Comparison of ENCODE assay signal across 1 cellular context in the genomic region with DNA sequence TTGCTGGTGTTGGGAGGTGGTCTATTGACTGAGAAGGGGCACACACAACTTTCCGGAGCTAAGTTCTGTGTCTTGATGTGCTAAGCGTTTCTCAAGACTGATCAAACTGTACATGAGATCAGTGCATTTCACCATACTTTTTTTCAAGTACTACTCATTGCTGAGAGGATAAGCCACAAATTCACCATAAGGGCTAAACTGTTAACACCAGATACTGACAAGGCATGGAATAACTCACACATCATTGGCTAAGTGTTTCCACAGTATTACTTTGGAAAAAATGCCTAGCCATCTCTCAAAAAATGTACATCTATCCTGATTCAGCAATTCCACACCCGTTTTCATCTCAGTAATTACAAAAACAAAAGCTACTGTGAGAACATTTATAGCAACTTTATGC.
TF ChIP-seq lines count a peak whose summit lies in the region.

No MANE protein-coding gene starts in this region.

TF ChIP-seq in GM23338, 12 proteins besides CTCF, POLR2A, EP300 and RAD21 (continued from another document):
- TF ChIP-seq, protein P1, sequence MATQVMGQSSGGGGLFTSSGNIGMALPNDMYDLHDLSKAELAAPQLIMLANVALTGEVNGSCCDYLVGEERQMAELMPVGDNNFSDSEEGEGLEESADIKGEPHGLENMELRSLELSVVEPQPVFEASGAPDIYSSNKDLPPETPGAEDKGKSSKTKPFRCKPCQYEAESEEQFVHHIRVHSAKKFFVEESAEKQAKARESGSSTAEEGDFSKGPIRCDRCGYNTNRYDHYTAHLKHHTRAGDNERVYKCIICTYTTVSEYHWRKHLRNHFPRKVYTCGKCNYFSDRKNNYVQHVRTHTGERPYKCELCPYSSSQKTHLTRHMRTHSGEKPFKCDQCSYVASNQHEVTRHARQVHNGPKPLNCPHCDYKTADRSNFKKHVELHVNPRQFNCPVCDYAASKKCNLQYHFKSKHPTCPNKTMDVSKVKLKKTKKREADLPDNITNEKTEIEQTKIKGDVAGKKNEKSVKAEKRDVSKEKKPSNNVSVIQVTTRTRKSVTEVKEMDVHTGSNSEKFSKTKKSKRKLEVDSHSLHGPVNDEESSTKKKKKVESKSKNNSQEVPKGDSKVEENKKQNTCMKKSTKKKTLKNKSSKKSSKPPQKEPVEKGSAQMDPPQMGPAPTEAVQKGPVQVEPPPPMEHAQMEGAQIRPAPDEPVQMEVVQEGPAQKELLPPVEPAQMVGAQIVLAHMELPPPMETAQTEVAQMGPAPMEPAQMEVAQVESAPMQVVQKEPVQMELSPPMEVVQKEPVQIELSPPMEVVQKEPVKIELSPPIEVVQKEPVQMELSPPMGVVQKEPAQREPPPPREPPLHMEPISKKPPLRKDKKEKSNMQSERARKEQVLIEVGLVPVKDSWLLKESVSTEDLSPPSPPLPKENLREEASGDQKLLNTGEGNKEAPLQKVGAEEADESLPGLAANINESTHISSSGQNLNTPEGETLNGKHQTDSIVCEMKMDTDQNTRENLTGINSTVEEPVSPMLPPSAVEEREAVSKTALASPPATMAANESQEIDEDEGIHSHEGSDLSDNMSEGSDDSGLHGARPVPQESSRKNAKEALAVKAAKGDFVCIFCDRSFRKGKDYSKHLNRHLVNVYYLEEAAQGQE (IDR thresholded peaks at IDR 0.05; ENCODE audit: unreplicated experiment): no peak
- TF ChIP-seq, protein P2, sequence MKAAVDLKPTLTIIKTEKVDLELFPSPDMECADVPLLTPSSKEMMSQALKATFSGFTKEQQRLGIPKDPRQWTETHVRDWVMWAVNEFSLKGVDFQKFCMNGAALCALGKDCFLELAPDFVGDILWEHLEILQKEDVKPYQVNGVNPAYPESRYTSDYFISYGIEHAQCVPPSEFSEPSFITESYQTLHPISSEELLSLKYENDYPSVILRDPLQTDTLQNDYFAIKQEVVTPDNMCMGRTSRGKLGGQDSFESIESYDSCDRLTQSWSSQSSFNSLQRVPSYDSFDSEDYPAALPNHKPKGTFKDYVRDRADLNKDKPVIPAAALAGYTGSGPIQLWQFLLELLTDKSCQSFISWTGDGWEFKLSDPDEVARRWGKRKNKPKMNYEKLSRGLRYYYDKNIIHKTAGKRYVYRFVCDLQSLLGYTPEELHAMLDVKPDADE (IDR thresholded peaks at IDR 0.05): no peak
- TF ChIP-seq ZNF331 (CRISPR knock-in tag; IDR thresholded peaks at IDR 0.05; ENCODE audit: low read depth) (no peak), ZNF462 (CRISPR knock-in tag; IDR thresholded peaks at IDR 0.05) (no peak)
